ENCODE assay signal across 8 cellular contexts in genomic region chr12:54125950-54126695, GRCh38.
DNase-seq lines count a peak whose midpoint lies in the region; ATAC-seq and TF ChIP-seq lines count a peak whose summit lies in the region.

No MANE protein-coding gene starts in this region.

- H3K9me3 ChIP-seq in ES-I3 (ENCODE audit: control insufficient read depth, insufficient read depth, low read length), result no peaks in the 10 kb centered on the region
- no peaks in the 10 kb centered on the region for H3K9me3 ChIP-seq in right cardiac atrium (ENCODE audit: control insufficient read depth, low read length)
- no peaks in the 10 kb centered on the region for H3K9me3 ChIP-seq in sigmoid colon
- H3K9me3 ChIP-seq in CD4-positive, alpha-beta memory T cell (ENCODE audit: control insufficient read depth in 1 of 2, low read length in 2 of 2), result no peaks in the 10 kb centered on the region

- H3K27me3 Mint-ChIP-seq in CD4-positive, alpha-beta memory T cell, result peaks cover 46 to 54% of the 10 kb centered on the region in 2 donors

- peaks cover 0 to 3% of the 10 kb centered on the region in 2 donors for H3K36me3 Mint-ChIP-seq in CD4-positive, alpha-beta memory T cell

- TF ChIP-seq EP300 in sigmoid colon (IDR thresholded peaks at IDR 0.05), result no peak

- TF ChIP-seq POLR2A in sigmoid colon (IDR thresholded peaks at IDR 0.05), result no peak

- intact Hi-C loops in right cardiac atrium (cut with DNase I), result no loop called here
- intact Hi-C loops in sigmoid colon (cut with DNase I), result loop anchor here (5.0 kb wide), 3 partner anchors 44 to 94 kb away; partner anchors contain the start of genes HOXC4 and HOXC5
- intact Hi-C loops in CD4-positive, alpha-beta memory T cell (cut with micrococcal nuclease), result no loop called here

- no peaks in the 10 kb centered on the region for H3K4me1 ChIP-seq in ES-I3 (ENCODE audit: insufficient read depth, low read length)
- no peaks in the 10 kb centered on the region for H3K4me1 ChIP-seq in right cardiac atrium (ENCODE audit: control insufficient read depth, insufficient read depth, low read length)
- H3K4me1 ChIP-seq in sigmoid colon, result peaks cover 0 to 20% (median 11%) of the 10 kb centered on the region in 4 donors
- H3K4me1 ChIP-seq in CD4-positive, alpha-beta memory T cell (ENCODE audit: insufficient read depth, low read length), result peaks cover 17% of the 10 kb centered on the region

- H3K27me3 ChIP-seq in right cardiac atrium (ENCODE audit: control insufficient read depth, insufficient read depth), result no peaks in the 10 kb centered on the region
- peaks cover 4 to 42% (median 22%) of the 10 kb centered on the region in 3 donors for H3K27me3 ChIP-seq in sigmoid colon
- H3K27me3 ChIP-seq in CD4-positive, alpha-beta memory T cell (ENCODE audit: insufficient read depth, low read length), result peaks cover 22% of the 10 kb centered on the region

- H3K36me3 ChIP-seq in ES-I3 (ENCODE audit: insufficient read depth, low read length) (no peaks in the 10 kb centered on the region), sigmoid colon (no peaks in the 10 kb centered on the region)
- no peaks in the 10 kb centered on the region for H3K36me3 ChIP-seq in CD4-positive, alpha-beta memory T cell (ENCODE audit: insufficient read depth, low read length)

- DNase-seq in activated CD8-positive, alpha-beta memory T cell treated with anti-CD3 and anti-CD28 coated beads, Interleukin-2, amount 50 U/mL, for 48 hours, result peak; percentile 58
- DNase-seq in right cardiac atrium, result peak; percentile 51 to 74 (median 69)
- peak; percentile 80 for DNase-seq in sigmoid colon
- DNase-seq in NOMO-1 treated with dmso at 0.1 percent for 144 hours (lab: John Stamatoyannopoulos, UW; ENCODE audit: unreplicated experiment), result no peak
- DNase-seq in activated naive CD4-positive, alpha-beta T cell treated with Interleukin-2 at 50 U/mL for 16 hours, result no peak
- no peak for DNase-seq in effector CD4-positive, alpha-beta T cell
- no peak for DNase-seq in CD4-positive, alpha-beta memory T cell

- peak overlapping the region; percentile 54; the same call in 1 of the 2 replicates for H3K9ac ChIP-seq in ES-I3 (ENCODE audit: low read depth, low read length)

- peaks cover 3 to 30% (median 13%) of the 10 kb centered on the region in 4 donors for H3K4me1 Mint-ChIP-seq in CD4-positive, alpha-beta memory T cell

- peak overlapping the region; percentile 65 for H3K4me3 ChIP-seq in right cardiac atrium (ENCODE audit: low read length)
- H3K4me3 ChIP-seq in sigmoid colon, result peak overlapping the region; percentile 47 to 72 (median 60)
- H3K4me3 ChIP-seq in CD4-positive, alpha-beta memory T cell (ENCODE audit: low read length in 2 of 2), result no peak overlapping the region

- POLR2A ChIA-PET in CD4-positive, alpha-beta memory T cell (lab: Charles Lee; ENCODE audit: partially characterized antibody), result no interaction called here

- H3K27ac ChIP-seq in right cardiac atrium (ENCODE audit: low read length) (peak overlapping the region; percentile 15), sigmoid colon (peak overlapping the region; percentile 67 to 86 (median 74))
- no peak overlapping the region for H3K27ac ChIP-seq in CD4-positive, alpha-beta memory T cell (ENCODE audit: low read depth, low read length)

- H3K9me3 Mint-ChIP-seq in CD4-positive, alpha-beta memory T cell, result peaks cover 0 to 2% (median 0%) of the 10 kb centered on the region in 8 donors

- TF ChIP-seq CTCF in sigmoid colon (IDR thresholded peaks at IDR 0.05), result no peak

- WGBS in right cardiac atrium, result 2% methylated on average over 50 of the region's 50 CpGs
- 3 to 7% methylated on average over 50 of the region's 50 CpGs for WGBS in sigmoid colon, 2 donors

- H3K27ac Mint-ChIP-seq in CD4-positive, alpha-beta memory T cell, result no peak overlapping the region

- CTCF ChIA-PET in CD4-positive, alpha-beta memory T cell (lab: Charles Lee; ENCODE audit: partially characterized antibody), result interaction anchor here (0.7 kb wide), 1 partner anchor 60 kb away, joined by 3 read pairs; no protein-coding TSS in a partner anchor

- ATAC-seq in right cardiac atrium, result peak; percentile 76 to 81

- peak overlapping the region in 4 of 8 donors; percentile 53 to 76 (median 66) for H3K4me3 Mint-ChIP-seq in CD4-positive, alpha-beta memory T cell

Comparison
In these comparisons a context has a peak if more than half of its experiments do, and no peak if none do; other contexts are left out.
1. DNase-seq: peak in activated CD8-positive, alpha-beta memory T cell treated with anti-CD3 and anti-CD28 coated beads, Interleukin-2, amount 50 U/mL, for 48 hours (single experiment), right cardiac atrium (3 of 3) and sigmoid colon (single experiment); none in NOMO-1 treated with dmso at 0.1 percent for 144 hours (single experiment), activated naive CD4-positive, alpha-beta T cell treated with Interleukin-2 at 50 U/mL for 16 hours (single experiment), effector CD4-positive, alpha-beta T cell (single experiment) and CD4-positive, alpha-beta memory T cell (0 of 5).
2. H3K4me3 ChIP-seq: peak in right cardiac atrium (single experiment) and sigmoid colon (4 of 4); none in CD4-positive, alpha-beta memory T cell (0 of 2).